ENCODE assay signal across 13 cellular contexts in the genomic region with DNA sequence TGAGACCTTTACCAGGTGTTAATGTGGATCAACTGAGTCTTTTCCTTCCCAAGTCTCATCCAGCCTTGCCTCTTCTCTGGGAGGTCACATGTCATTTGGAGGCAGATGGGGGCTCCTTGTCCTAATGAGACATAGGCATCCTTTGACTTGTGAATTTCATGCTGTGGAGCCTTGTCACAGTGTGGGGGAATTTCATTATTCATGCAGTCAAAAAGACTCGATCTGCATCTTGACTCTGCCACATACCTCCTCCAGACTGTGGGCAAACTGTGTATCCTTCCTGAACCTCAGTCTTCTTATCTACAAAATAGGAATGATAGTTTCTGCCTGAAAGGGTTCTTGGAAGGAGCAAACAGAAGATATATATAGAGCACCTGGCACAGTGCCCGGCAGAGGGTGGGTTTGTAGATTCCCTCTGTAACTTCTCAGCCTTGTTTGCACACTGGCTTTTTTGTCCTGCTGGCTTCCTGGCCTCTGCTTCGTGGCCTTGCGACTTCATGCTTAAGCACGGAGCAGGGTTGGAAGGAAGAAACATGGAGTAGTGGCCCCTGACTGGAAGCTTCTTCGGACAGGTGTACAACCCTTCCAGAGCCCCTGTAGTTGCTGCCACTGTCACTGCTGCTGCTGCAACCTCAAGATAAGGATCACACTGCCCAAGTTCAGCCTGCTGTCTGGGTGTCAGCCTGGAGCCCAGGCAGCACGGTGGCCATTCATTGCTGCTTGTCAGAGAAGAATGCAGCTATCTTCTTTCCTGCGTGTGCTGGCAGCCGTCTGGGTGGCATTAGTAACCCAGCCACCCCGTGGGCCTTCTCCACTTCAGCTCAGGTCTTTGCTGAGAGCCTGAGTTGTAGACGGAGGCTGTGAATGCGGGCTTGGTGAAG.
DNase-seq lines count a peak whose midpoint lies in the region; ATAC-seq and TF ChIP-seq lines count a peak whose summit lies in the region.
"Had no signal": no experiment of that assay in that cellular context is flagged by ENCODE, and none has a peak within 500 bp of the region (broad histone marks: within the 10 kb centered on the region; RNA-seq: fewer than 3 reads in every experiment).

No MANE protein-coding gene starts in this region.

- CTCF ChIA-PET in CD4-positive, alpha-beta T cell (lab: Charles Lee) = interaction anchor here (1.6 kb wide), 1 partner anchor 21 kb away, joined by 3 read pairs; no protein-coding TSS in a partner anchor
- CTCF ChIA-PET in MCF 10A (lab: Yijun Ruan, JAX) = interaction anchor here (1.0 kb wide), 1 partner anchor 58 kb away, joined by 4 read pairs; no protein-coding TSS in a partner anchor

- no TSS peak for BruUV-seq in MCF 10A (replicated peaks; lab: Mats Ljungman, UMichigan)

- H3K9me3 Mint-ChIP-seq in CD4-positive, alpha-beta T cell = no peaks in the 10 kb centered on the region
- H3K9me3 Mint-ChIP-seq in MCF 10A (ENCODE audit: unreplicated experiment) = no peaks in the 10 kb centered on the region
- H3K9me3 Mint-ChIP-seq: T-cell had no signal

- no peak overlapping the region for H3K4me3 ChIP-seq in brain microvascular endothelial cell (ENCODE audit: low read depth, low read length)
- H3K4me3 ChIP-seq in lower lobe of right lung = no peak overlapping the region

- peaks cover 51% of the 10 kb centered on the region for H3K4me1 ChIP-seq in lower lobe of right lung

- H3K27ac Mint-ChIP-seq in CD4-positive, alpha-beta T cell = peak overlapping the region; percentile 47
- H3K27ac Mint-ChIP-seq in MCF 10A (ENCODE audit: low read depth, unreplicated experiment) = no peak overlapping the region

- peaks cover 23% of the 10 kb centered on the region for H3K4me1 Mint-ChIP-seq in CD4-positive, alpha-beta T cell (ENCODE audit: low read depth)
- peaks cover 29% of the 10 kb centered on the region for H3K4me1 Mint-ChIP-seq in MCF 10A (ENCODE audit: insufficient read depth, unreplicated experiment)

- no peak overlapping the region for H3K27ac ChIP-seq in CD4-positive, alpha-beta T cell (ENCODE audit: low read depth, low read length)
- H3K27ac ChIP-seq in brain microvascular endothelial cell (peak overlapping the region; percentile 19), lower lobe of right lung (peak overlapping the region; percentile 59)

- H3K4me3 Mint-ChIP-seq in CD4-positive, alpha-beta T cell = no peak overlapping the region
- H3K4me3 Mint-ChIP-seq in MCF 10A (ENCODE audit: unreplicated experiment) = no peak overlapping the region
- H3K4me3 Mint-ChIP-seq: T-cell had no signal

- H3K27me3 Mint-ChIP-seq in CD4-positive, alpha-beta T cell = no peaks in the 10 kb centered on the region
- H3K27me3 Mint-ChIP-seq in MCF 10A (ENCODE audit: insufficient read depth, unreplicated experiment) = no peaks in the 10 kb centered on the region
- H3K27me3 Mint-ChIP-seq: T-cell had no signal

- in situ Hi-C loops in brain microvascular endothelial cell (cut with HindIII; ENCODE audit: low pct_ligation_motif_present, low sequenced_read_pairs) = no loop called here

- POLR2A ChIA-PET in CD4-positive, alpha-beta T cell (lab: Charles Lee) = no interaction called here
- POLR2A ChIA-PET in MCF 10A (lab: Yijun Ruan, JAX) = interaction anchor here (0.6 kb wide), 1 partner anchor 8 kb away, joined by 3 read pairs; no protein-coding TSS in a partner anchor

- ATAC-seq in CD4-positive, alpha-beta T cell (ENCODE audit: poor library complexity) = no peak
- ATAC-seq in lower lobe of right lung (no peak), GM18873 (IDR thresholded peaks at IDR 0.05; ENCODE audit: low FRiP score, unreplicated experiment) (no peak)

- no peaks in the 10 kb centered on the region for H3K9me3 ChIP-seq in CD4-positive, alpha-beta T cell (ENCODE audit: control insufficient read depth, low read length)
- no peaks in the 10 kb centered on the region for H3K9me3 ChIP-seq in lower lobe of right lung

- H3K27me3 ChIP-seq in CD4-positive, alpha-beta T cell (ENCODE audit: control insufficient read depth, insufficient read depth, low read length) = no peaks in the 10 kb centered on the region
- H3K27me3 ChIP-seq in brain microvascular endothelial cell (replicated peaks) (no peaks in the 10 kb centered on the region), lower lobe of right lung (ENCODE audit: low read depth) (no peaks in the 10 kb centered on the region)

- no peak for TF ChIP-seq CTCF in CD4-positive, alpha-beta T cell (IDR thresholded peaks at IDR 0.05)
- TF ChIP-seq CTCF in brain microvascular endothelial cell (IDR thresholded peaks at IDR 0.05; ENCODE audit: low read depth, low read length, missing control alignments) (no peak), lower lobe of right lung (IDR thresholded peaks at IDR 0.05) (no peak), MCF 10A (IDR thresholded peaks at IDR 0.05; ENCODE audit: unreplicated experiment) (no peak)

- H3K36me3 Mint-ChIP-seq in CD4-positive, alpha-beta T cell (ENCODE audit: low read depth) = peaks cover 60% of the 10 kb centered on the region
- peaks cover 44% of the 10 kb centered on the region for H3K36me3 Mint-ChIP-seq in MCF 10A (ENCODE audit: insufficient read depth, unreplicated experiment)

- DNase-seq in CD4-positive, alpha-beta T cell = no peak
- peak; percentile 37 for DNase-seq in KG1 (lab: John Stamatoyannopoulos, UW)
- peak; percentile 57 for DNase-seq in brain microvascular endothelial cell
- no peak for DNase-seq in lower lobe of right lung
- no peak for DNase-seq in NCI-H1694 treated with DMSO at 0.1 percent for 48 hours (lab: John Stamatoyannopoulos, UW)
- no peak for DNase-seq in pons (ENCODE audit: low spot score)
- DNase-seq in MCF 10A (ENCODE audit: unreplicated experiment) = no peak
- DNase-seq: glutamatergic neuron, Karpas-422, mesendoderm, NCI-H526 treated with DMSO at 0.1 percent for 48 hours had no signal

- H3K36me3 ChIP-seq in brain microvascular endothelial cell (replicated peaks) (peaks cover 97% of the 10 kb centered on the region), lower lobe of right lung (peaks cover 42% of the 10 kb centered on the region)

- intact Hi-C loops in CD4-positive, alpha-beta T cell (cut with DNase I, micrococcal nuclease) = no loop called here
- intact Hi-C loops in lower lobe of right lung (cut with DNase I) (no loop called here), MCF 10A (cut with micrococcal nuclease) (no loop called here)

Comparison
In these comparisons a context has a peak if more than half of its experiments do, and no peak if none do; other contexts are left out.
1. DNase-seq: peak in KG1 (single experiment) and brain microvascular endothelial cell (single experiment); none in CD4-positive, alpha-beta T cell (0 of 10), lower lobe of right lung (single experiment), NCI-H1694 treated with DMSO at 0.1 percent for 48 hours (single experiment), pons (single experiment) and MCF 10A (single experiment).